In the genomic region with DNA sequence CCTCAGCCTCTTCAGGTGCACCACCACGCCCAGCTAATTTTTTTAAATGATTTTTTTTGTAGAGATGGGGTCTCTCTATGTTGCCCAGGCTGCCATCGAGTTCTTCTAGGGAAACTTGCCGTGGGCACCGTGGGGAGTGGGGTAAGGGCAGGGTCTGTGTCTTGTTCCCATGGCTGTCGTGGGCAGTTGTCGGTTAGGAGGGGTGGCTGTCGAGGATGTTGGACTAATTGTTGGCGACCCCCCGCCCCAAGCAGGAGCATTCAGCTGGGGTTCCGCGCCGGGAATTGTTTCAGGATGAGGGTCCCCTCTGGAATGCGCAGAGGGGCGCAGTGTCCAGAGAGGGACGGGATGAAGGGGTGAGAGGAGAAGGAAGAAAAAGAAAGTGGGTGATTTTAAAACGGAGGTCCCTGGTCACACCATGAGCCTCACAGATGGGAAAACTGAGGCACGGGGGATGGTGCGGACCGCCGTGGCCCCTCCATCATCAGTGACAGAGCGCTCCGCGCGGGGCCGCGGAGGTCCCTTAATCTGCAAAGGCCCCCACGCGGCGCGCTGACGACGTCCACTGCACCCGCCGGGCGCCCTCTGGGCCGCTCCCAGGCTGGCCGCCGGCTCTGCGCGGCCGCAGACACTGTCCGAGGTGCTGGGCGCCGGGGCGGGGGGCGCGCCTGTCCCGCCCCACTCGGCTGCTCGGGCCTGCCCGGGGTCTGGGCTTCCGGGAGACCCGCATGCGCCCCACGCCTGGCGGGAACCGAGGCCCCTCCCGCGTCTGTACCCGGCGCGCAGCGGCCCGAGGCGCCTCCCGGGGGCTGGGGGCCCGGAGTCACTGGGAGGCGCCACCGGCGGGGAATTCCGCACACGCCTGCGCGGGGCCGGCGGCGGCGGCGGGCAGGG, we compare ENCODE assay signal across 1 cellular context.
TF ChIP-seq lines count a peak whose summit lies in the region.

No MANE protein-coding gene starts in this region.

TF ChIP-seq in K562, 482 proteins besides CTCF, POLR2A, EP300 and RAD21 (continued from another document and continues in another):
- TF ChIP-seq CHD7 (IDR thresholded peaks at IDR 0.05; ENCODE audit: low read depth, low read length) (no peak), SRSF1 (IDR thresholded peaks at IDR 0.05; ENCODE audit: low read depth, low read length) (no peak), GMEB1 (CRISPR knock-in tag; IDR thresholded peaks at IDR 0.05) (peak; percentile 52; the same call in 1 of the 2 replicates), RBM39 (optimal IDR thresholded peaks at IDR 0.05; ENCODE audit: low read depth, low read length) (no peak), CC2D1A (IDR thresholded peaks at IDR 0.05) (no peak), ZBTB1 (CRISPR knock-in tag; IDR thresholded peaks at IDR 0.05; ENCODE audit: borderline replicate concordance, low read depth) (no peak), SPI1 (IDR thresholded peaks at IDR 0.05; ENCODE audit: borderline replicate concordance, low read depth, low read length) (no peak), NR1H2 (CRISPR knock-in tag; IDR thresholded peaks at IDR 0.05) (no peak), GABPB2 (CRISPR knock-in tag; conservative IDR thresholded peaks at IDR 0.05) (no peak), ZNF212 (CRISPR knock-in tag; IDR thresholded peaks at IDR 0.05) (no peak), FIP1L1 (IDR thresholded peaks at IDR 0.05; ENCODE audit: low read depth, low read length, poor library complexity, severe bottlenecking) (no peak), CREB3L1 (IDR thresholded peaks at IDR 0.05; ENCODE audit: borderline replicate concordance, low read depth) (peak; percentile 44; the same call in 1 of the 2 replicates), NRF1 (conservative IDR thresholded peaks at IDR 0.05 in 1 of 2, IDR thresholded peaks at IDR 0.05 in 1 of 2) (peak; percentile 87 to 89), SNAPC5 (CRISPR knock-in tag; IDR thresholded peaks at IDR 0.05) (no peak), SMAD4 (CRISPR knock-in tag; conservative IDR thresholded peaks at IDR 0.05) (peak; percentile 96), IRF9 (tag; IDR thresholded peaks at IDR 0.05) (no peak), ATF7 (IDR thresholded peaks at IDR 0.05) (peak; percentile 53), FOXA1 (IDR thresholded peaks at IDR 0.05; ENCODE audit: borderline replicate concordance) (no peak), ZNF79 (CRISPR knock-in tag; IDR thresholded peaks at IDR 0.05; ENCODE audit: low read depth) (no peak)
- TF ChIP-seq, protein P1, sequence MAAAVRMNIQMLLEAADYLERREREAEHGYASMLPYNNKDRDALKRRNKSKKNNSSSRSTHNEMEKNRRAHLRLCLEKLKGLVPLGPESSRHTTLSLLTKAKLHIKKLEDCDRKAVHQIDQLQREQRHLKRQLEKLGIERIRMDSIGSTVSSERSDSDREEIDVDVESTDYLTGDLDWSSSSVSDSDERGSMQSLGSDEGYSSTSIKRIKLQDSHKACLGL (CRISPR knock-in tag; IDR thresholded peaks at IDR 0.05; ENCODE audit: borderline replicate concordance, poor library complexity, severe bottlenecking), result no peak
- TF ChIP-seq, protein P2, sequence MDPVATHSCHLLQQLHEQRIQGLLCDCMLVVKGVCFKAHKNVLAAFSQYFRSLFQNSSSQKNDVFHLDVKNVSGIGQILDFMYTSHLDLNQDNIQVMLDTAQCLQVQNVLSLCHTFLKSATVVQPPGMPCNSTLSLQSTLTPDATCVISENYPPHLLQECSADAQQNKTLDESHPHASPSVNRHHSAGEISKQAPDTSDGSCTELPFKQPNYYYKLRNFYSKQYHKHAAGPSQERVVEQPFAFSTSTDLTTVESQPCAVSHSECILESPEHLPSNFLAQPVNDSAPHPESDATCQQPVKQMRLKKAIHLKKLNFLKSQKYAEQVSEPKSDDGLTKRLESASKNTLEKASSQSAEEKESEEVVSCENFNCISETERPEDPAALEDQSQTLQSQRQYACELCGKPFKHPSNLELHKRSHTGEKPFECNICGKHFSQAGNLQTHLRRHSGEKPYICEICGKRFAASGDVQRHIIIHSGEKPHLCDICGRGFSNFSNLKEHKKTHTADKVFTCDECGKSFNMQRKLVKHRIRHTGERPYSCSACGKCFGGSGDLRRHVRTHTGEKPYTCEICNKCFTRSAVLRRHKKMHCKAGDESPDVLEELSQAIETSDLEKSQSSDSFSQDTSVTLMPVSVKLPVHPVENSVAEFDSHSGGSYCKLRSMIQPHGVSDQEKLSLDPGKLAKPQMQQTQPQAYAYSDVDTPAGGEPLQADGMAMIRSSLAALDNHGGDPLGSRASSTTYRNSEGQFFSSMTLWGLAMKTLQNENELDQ (CRISPR knock-in tag; IDR thresholded peaks at IDR 0.05; ENCODE audit: borderline replicate concordance), result no peak
- TF ChIP-seq, protein P3, sequence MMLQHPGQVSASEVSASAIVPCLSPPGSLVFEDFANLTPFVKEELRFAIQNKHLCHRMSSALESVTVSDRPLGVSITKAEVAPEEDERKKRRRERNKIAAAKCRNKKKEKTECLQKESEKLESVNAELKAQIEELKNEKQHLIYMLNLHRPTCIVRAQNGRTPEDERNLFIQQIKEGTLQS (IDR thresholded peaks at IDR 0.05), result no peak
- TF ChIP-seq, protein P3 (CRISPR knock-in tag; conservative IDR thresholded peaks at IDR 0.05), result no peak
- TF ChIP-seq, protein P4, sequence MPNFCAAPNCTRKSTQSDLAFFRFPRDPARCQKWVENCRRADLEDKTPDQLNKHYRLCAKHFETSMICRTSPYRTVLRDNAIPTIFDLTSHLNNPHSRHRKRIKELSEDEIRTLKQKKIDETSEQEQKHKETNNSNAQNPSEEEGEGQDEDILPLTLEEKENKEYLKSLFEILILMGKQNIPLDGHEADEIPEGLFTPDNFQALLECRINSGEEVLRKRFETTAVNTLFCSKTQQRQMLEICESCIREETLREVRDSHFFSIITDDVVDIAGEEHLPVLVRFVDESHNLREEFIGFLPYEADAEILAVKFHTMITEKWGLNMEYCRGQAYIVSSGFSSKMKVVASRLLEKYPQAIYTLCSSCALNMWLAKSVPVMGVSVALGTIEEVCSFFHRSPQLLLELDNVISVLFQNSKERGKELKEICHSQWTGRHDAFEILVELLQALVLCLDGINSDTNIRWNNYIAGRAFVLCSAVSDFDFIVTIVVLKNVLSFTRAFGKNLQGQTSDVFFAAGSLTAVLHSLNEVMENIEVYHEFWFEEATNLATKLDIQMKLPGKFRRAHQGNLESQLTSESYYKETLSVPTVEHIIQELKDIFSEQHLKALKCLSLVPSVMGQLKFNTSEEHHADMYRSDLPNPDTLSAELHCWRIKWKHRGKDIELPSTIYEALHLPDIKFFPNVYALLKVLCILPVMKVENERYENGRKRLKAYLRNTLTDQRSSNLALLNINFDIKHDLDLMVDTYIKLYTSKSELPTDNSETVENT (CRISPR knock-in tag; IDR thresholded peaks at IDR 0.05), result no peak
- TF ChIP-seq, protein P5, sequence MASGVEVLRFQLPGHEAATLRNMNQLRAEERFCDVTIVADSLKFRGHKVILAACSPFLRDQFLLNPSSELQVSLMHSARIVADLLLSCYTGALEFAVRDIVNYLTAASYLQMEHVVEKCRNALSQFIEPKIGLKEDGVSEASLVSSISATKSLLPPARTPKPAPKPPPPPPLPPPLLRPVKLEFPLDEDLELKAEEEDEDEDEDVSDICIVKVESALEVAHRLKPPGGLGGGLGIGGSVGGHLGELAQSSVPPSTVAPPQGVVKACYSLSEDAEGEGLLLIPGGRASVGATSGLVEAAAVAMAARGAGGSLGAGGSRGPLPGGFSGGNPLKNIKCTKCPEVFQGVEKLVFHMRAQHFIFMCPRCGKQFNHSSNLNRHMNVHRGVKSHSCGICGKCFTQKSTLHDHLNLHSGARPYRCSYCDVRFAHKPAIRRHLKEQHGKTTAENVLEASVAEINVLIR (CRISPR knock-in tag; IDR thresholded peaks at IDR 0.05), result no peak
